In the genomic region with DNA sequence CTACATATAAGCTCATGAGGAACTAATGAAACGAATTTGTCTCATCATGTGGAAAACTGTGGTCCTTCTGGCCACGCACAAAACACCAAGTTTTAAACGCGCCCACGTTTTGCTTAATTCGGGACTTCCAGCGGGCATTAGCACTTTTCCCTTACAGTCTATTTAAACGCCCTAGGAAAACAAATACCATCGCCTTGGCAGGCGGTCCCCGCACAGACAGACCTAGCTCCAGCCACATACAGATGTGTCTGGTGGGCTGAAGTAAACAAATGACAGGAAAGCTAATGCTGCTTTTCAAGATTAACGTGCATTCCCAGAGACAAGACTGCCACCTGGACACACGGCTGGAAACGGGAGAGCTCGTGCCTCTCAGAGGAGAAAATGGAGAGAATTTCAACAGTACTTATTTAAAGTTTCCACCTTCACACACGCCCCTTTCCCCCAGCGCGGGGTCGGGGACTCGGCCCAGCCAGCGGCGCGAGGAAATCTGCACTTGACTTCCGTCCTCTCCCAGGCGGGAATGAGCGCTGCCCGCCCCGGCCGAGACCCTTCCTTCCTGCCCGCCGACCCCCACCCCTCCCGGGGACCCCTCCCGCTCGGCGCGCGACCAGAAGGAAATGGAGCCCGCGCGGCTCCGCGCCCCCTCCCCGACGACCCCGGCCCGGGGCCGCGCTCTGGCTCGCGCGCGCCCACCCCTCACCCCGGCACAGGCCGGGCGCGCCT, we compare ENCODE assay signal across 1 cellular context.
A peak's percentile ranks its signal among the peaks of the same experiment; 100 is the strongest.
TF ChIP-seq lines count a peak whose summit lies in the region.

No MANE protein-coding gene starts in this region.

TF ChIP-seq in H1, 55 proteins besides CTCF, POLR2A, EP300 and RAD21:
- TF ChIP-seq POLR2AphosphoS5 (IDR thresholded peaks at IDR 0.05; ENCODE audit: low read depth, low read length) (0 out of 2 replicates have a peak, but pooled peaks have one; percentile 23), TAF1 (IDR thresholded peaks at IDR 0.05; ENCODE audit: low read depth, low read length) (peak; percentile 34; the same call in 1 of the 2 replicates), RNF2 (IDR thresholded peaks at IDR 0.05; ENCODE audit: borderline replicate concordance, low read depth, low read length, missing control alignments, poor library complexity, severe bottlenecking) (no peak), HDAC2 (IDR thresholded peaks at IDR 0.05; ENCODE audit: borderline replicate concordance in 1 of 2, low read depth in 2 of 2, low read length in 2 of 2) (0 out of 4 replicates have a peak, but pooled peaks of 1 of the 2 experiments have one; percentile 61), ASH2L (IDR thresholded peaks at IDR 0.05; ENCODE audit: low read length) (peak; percentile 85), TBP (IDR thresholded peaks at IDR 0.05; ENCODE audit: low read depth, low read length) (peak; percentile 46; the same call in 1 of the 2 replicates), SIN3A (conservative IDR thresholded peaks at IDR 0.05 in 1 of 2, IDR thresholded peaks at IDR 0.05 in 1 of 2; ENCODE audit: low read depth in 1 of 2, low read length in 2 of 2) (peak in 1 of 2 experiments; percentile 61; a peak in 1 of 4 replicates), RBBP5 (IDR thresholded peaks at IDR 0.05; ENCODE audit: borderline replicate concordance, low read depth, low read length) (0 out of 2 replicates have a peak, but pooled peaks have one; percentile 32), TCF12 (IDR thresholded peaks at IDR 0.05; ENCODE audit: low read depth, low read length) (no peak)
- TF ChIP-seq, protein P1, sequence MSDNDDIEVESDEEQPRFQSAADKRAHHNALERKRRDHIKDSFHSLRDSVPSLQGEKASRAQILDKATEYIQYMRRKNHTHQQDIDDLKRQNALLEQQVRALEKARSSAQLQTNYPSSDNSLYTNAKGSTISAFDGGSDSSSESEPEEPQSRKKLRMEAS (IDR thresholded peaks at IDR 0.05), result 0 out of 2 replicates have a peak, but pooled peaks have one; percentile 6
